ENCODE assay signal across 10 cellular contexts in the genomic region with DNA sequence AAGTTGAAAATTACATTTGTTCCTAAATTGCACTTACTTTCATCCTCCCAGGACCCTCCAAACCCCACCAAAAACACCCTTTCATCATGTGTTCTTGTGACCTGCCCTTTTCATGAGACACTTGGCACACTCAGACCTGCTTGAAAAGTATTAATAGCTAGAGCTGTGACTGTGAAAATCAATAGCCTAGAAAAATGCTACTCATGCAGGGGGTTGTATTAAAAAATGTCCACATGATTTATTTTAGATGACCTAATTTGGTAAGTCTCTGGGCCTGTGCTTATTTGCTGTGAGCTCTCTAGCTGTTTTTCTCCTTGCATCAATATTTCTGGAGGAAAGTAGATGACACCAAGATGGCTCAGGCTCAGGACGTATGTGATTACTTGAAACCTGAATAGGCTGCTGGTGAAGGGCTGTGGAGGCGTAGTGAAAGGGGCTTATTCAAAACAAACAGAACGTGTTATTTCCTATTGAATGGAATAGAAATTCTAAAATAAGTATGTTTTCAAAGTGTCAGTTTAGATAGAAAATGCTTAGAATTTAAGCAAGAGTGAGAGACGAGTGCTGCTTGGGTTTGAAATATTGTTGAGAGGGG. TPM values are rescaled to one million over a fixed set of nuclear protein-coding genes. Genes with fewer than 3 reads are reported as not detected.
DNase-seq lines count a peak whose midpoint lies in the region; ATAC-seq, FAIRE-seq and TF ChIP-seq lines count a peak whose summit lies in the region.
"Had no signal": no experiment of that assay in that cellular context is flagged by ENCODE, and none has a peak within 500 bp of the region (broad histone marks: within the 10 kb centered on the region; RNA-seq: fewer than 3 reads in every experiment).

No MANE protein-coding gene starts in this region.

- H3K36me3 ChIP-seq in mesendoderm (ENCODE audit: control insufficient read depth, insufficient read depth, low read length), result no peaks in the 10 kb centered on the region
- H3K36me3 ChIP-seq in smooth muscle cell (ENCODE audit: low read depth), result no peaks in the 10 kb centered on the region
- H3K36me3 ChIP-seq: SJCRH30 had no signal

- TF ChIP-seq POLR2A in GM12892 (IDR thresholded peaks at IDR 0.05; ENCODE audit: low read depth, low read length), result no peak

- H3K4me3 ChIP-seq in mesendoderm (ENCODE audit: low read length) (no peak overlapping the region), smooth muscle cell (no peak overlapping the region)
- H3K4me3 ChIP-seq: SJCRH30 had no signal

- no peak overlapping the region for H2AK5ac ChIP-seq in mesendoderm (ENCODE audit: low read length)

- H2AFZ ChIP-seq in smooth muscle cell (ENCODE audit: low read depth), result peak overlapping the region; percentile 68

- no peak overlapping the region for H2BK120ac ChIP-seq in mesendoderm (ENCODE audit: low read depth, low read length)

- CTCF ChIA-PET in CD4-positive, alpha-beta T cell (lab: Charles Lee), result interaction anchor here (0.8 to 3.1 kb wide), 11 partner anchors 9 to 988 kb away, joined by 3 to 11 read pairs (median 4); no protein-coding TSS in a partner anchor

- no peaks in the 10 kb centered on the region for H3K79me1 ChIP-seq in mesendoderm (ENCODE audit: low read length)

- H3K4me1 Mint-ChIP-seq in CD4-positive, alpha-beta T cell (ENCODE audit: low read depth), result no peaks in the 10 kb centered on the region

- no peak overlapping the region for H3K18ac ChIP-seq in mesendoderm (ENCODE audit: low read length)

- no peak overlapping the region for H2BK5ac ChIP-seq in mesendoderm (ENCODE audit: low read length)

- H3K9me3 Mint-ChIP-seq in CD4-positive, alpha-beta T cell, result no peaks in the 10 kb centered on the region

- no peak overlapping the region for H3K4me3 Mint-ChIP-seq in CD4-positive, alpha-beta T cell

- POLR2A ChIA-PET in CD4-positive, alpha-beta T cell (lab: Charles Lee), result interaction anchor here (1.0 to 1.4 kb wide), 4 partner anchors 334 to 1025 kb away, joined by 3 to 6 read pairs (median 4); partner anchors contain the start of genes CCNL1 and SSR3

- H3K27me3 Mint-ChIP-seq in CD4-positive, alpha-beta T cell, result peaks cover 8% of the 10 kb centered on the region

- H3K9ac ChIP-seq in mesendoderm (ENCODE audit: low read length), result no peak overlapping the region
- no peak overlapping the region for H3K9ac ChIP-seq in smooth muscle cell (ENCODE audit: low read depth)

- no peaks in the 10 kb centered on the region for H3F3A ChIP-seq in smooth muscle cell (ENCODE audit: low read depth)

- intact Hi-C loops in CD4-positive, alpha-beta T cell (cut with DNase I, micrococcal nuclease), result loop anchor here (1.0 to 5.0 kb wide), 8 partner anchors 391 to 1089 kb away; partner anchors contain the start of gene TIPARP (in 1 of the 2)

- TF ChIP-seq CTCF in smooth muscle cell (IDR thresholded peaks at IDR 0.05; ENCODE audit: borderline replicate concordance, insufficient read depth, poor library complexity, severe bottlenecking), result no peak
- no peak for TF ChIP-seq CTCF in CD4-positive, alpha-beta T cell (IDR thresholded peaks at IDR 0.05)

- H3K27me3 ChIP-seq in mesendoderm (ENCODE audit: insufficient read depth, low read length, poor library complexity), result no peaks in the 10 kb centered on the region
- H3K27me3 ChIP-seq in smooth muscle cell (ENCODE audit: low read depth), result peaks cover 4% of the 10 kb centered on the region
- H3K27me3 ChIP-seq in CD4-positive, alpha-beta T cell (ENCODE audit: control insufficient read depth, insufficient read depth, low read length), result no peaks in the 10 kb centered on the region
- H3K27me3 ChIP-seq: SJCRH30 had no signal

- H4K20me1 ChIP-seq in smooth muscle cell (ENCODE audit: low read depth), result no peaks in the 10 kb centered on the region

- H3K9me3 ChIP-seq in smooth muscle cell (replicated peaks; ENCODE audit: low read depth), result no peaks in the 10 kb centered on the region
- H3K9me3 ChIP-seq in CD4-positive, alpha-beta T cell (ENCODE audit: control insufficient read depth, low read length), result no peaks in the 10 kb centered on the region
- H3K9me3 ChIP-seq: SJCRH30 had no signal

- FAIRE-seq in GM12892 (lab: Jason Lieb, UNC), result peak; percentile 21
- FAIRE-seq in urothelium cell line (lab: Jason Lieb, UNC), result no peak

- H3K4me2 ChIP-seq in mesendoderm (ENCODE audit: low read length), result no peak overlapping the region
- H3K4me2 ChIP-seq in smooth muscle cell, result no peak overlapping the region

- no peak overlapping the region for H3K23ac ChIP-seq in mesendoderm (ENCODE audit: low read length)

- peak overlapping the region; percentile 25 for H3K4ac ChIP-seq in mesendoderm (ENCODE audit: low read depth, low read length)

- H3K4me1 ChIP-seq in mesendoderm (ENCODE audit: control insufficient read depth, low read depth, low read length) (no peaks in the 10 kb centered on the region), smooth muscle cell (ENCODE audit: low read depth) (no peaks in the 10 kb centered on the region)
- H3K4me1 ChIP-seq: SJCRH30 had no signal

- no peak overlapping the region for H4K8ac ChIP-seq in mesendoderm (ENCODE audit: low read depth, low read length)

- no peak overlapping the region for H2BK15ac ChIP-seq in mesendoderm (replicated peaks; ENCODE audit: low read depth)

- no peak overlapping the region for H3K56ac ChIP-seq in mesendoderm (ENCODE audit: low read length)

- H3K36me3 Mint-ChIP-seq in CD4-positive, alpha-beta T cell (ENCODE audit: low read depth), result no peaks in the 10 kb centered on the region

- no peak for ATAC-seq in CD4-positive, alpha-beta T cell (ENCODE audit: poor library complexity)

- no CpG with 5 or more reads among the region's 4 CpGs for WGBS in mesendoderm (ENCODE audit: extremely low coverage, insufficient coverage, low lambda C conversion rate)
- WGBS in smooth muscle cell (ENCODE audit: low lambda C conversion rate), result 66% methylated on average over 4 of the region's 4 CpGs

- H3K27ac Mint-ChIP-seq in CD4-positive, alpha-beta T cell, result no peak overlapping the region

- H3K27ac ChIP-seq in angular gyrus (ENCODE audit: low read depth, low read length) (peak overlapping the region; percentile 14), mesendoderm (ENCODE audit: low read depth, low read length) (no peak overlapping the region), smooth muscle cell (ENCODE audit: low read depth) (no peak overlapping the region)
- no peak overlapping the region for H3K27ac ChIP-seq in CD4-positive, alpha-beta T cell (ENCODE audit: low read depth, low read length)
- H3K27ac ChIP-seq: SJCRH30 had no signal

- no peak for DNase-seq in GM12892 (ENCODE audit: insufficient read length)
- DNase-seq in mesendoderm, result no peak
- DNase-seq in smooth muscle cell (lab: John Stamatoyannopoulos, UW; ENCODE audit: unreplicated experiment), result no peak
- DNase-seq in CD4-positive, alpha-beta T cell, result no peak
- no peak for DNase-seq in urothelium cell line (ENCODE audit: low spot score)
- no peak for DNase-seq in NCI-H1694 treated with DMSO at 0.1 percent for 48 hours (lab: John Stamatoyannopoulos, UW)
- DNase-seq in GF-D8 (lab: John Stamatoyannopoulos, UW), result no peak

- H4K5ac ChIP-seq in mesendoderm (ENCODE audit: low read length), result no peak overlapping the region

- H3K79me2 ChIP-seq in mesendoderm (ENCODE audit: control insufficient read depth, insufficient read depth, low read length) (no peaks in the 10 kb centered on the region), smooth muscle cell (ENCODE audit: low read depth) (no peaks in the 10 kb centered on the region)

RNA-seq across cellular contexts. Expression of gene KCNAB1, which starts 29.5 kb away (rescaled TPM):
- polyA plus RNA-seq in GM12892 (2012; ENCODE audit: missing spikeins), result 0.66 TPM
- 0.35 TPM for polyA plus RNA-seq in mesendoderm (2013, experiment 1 of 2)
- polyA plus RNA-seq in mesendoderm (2013, experiment 2 of 2), result 0.35 TPM
- 0.22 and 0.36 TPM in 2 replicates for total RNA-seq in smooth muscle cell
- polyA plus RNA-seq in smooth muscle cell, result 0.96 and 1.0 TPM in 2 replicates
- under 1 TPM in 1 of 2 experiments, not detected in 1; 0.14 TPM for total RNA-seq in CD4-positive, alpha-beta T cell
- total RNA-seq: SJCRH30 had no signal
- polyA plus RNA-seq: BJ had no signal
